ENCODE assay signal across 14 cellular contexts in genomic region chr18:64244571-64244970, GRCh38.
DNase-seq lines count a peak whose midpoint lies in the region; ATAC-seq and TF ChIP-seq lines count a peak whose summit lies in the region.
"Had no signal": no experiment of that assay in that cellular context is flagged by ENCODE, and none has a peak within 500 bp of the region (broad histone marks: within the 10 kb centered on the region; RNA-seq: fewer than 3 reads in every experiment).

No MANE protein-coding gene starts in this region.

- H3K9me3 Mint-ChIP-seq in endothelial cell (ENCODE audit: unreplicated experiment), result no peaks in the 10 kb centered on the region
- H3K9me3 Mint-ChIP-seq: activated B cell treated with CpG ODN at 0.5 μM for 24 hours had no signal

- peaks cover 1% of the 10 kb centered on the region for H3K27me3 Mint-ChIP-seq in endothelial cell (ENCODE audit: unreplicated experiment)

- no peaks in the 10 kb centered on the region for H3K36me3 Mint-ChIP-seq in endothelial cell (ENCODE audit: low read depth, unreplicated experiment)

- no peak for TF ChIP-seq CTCF in endothelial cell (IDR thresholded peaks at IDR 0.05; ENCODE audit: unreplicated experiment)
- no peak for TF ChIP-seq CTCF in foreskin keratinocyte (conservative IDR thresholded peaks at IDR 0.05)

- H3K4me3 Mint-ChIP-seq in endothelial cell (ENCODE audit: unreplicated experiment), result no peak overlapping the region
- H3K4me3 Mint-ChIP-seq: activated B cell treated with CpG ODN at 0.5 μM for 24 hours had no signal

- H3K27me3 ChIP-seq in foreskin keratinocyte, result no peaks in the 10 kb centered on the region
- H3K27me3 ChIP-seq: cardiac muscle cell, tibial artery had no signal

- H3K27ac Mint-ChIP-seq in endothelial cell (ENCODE audit: unreplicated experiment), result no peak overlapping the region
- H3K27ac Mint-ChIP-seq: activated B cell treated with CpG ODN at 0.5 μM for 24 hours had no signal

- H3K27ac ChIP-seq in foreskin keratinocyte, result no peak overlapping the region
- H3K27ac ChIP-seq: cardiac muscle cell, psoas muscle, tibial artery had no signal

- peaks cover 4% of the 10 kb centered on the region for H3K4me1 Mint-ChIP-seq in endothelial cell (ENCODE audit: unreplicated experiment)
- H3K4me1 Mint-ChIP-seq: activated B cell treated with CpG ODN at 0.5 μM for 24 hours had no signal

- no peaks in the 10 kb centered on the region for H3K4me1 ChIP-seq in foreskin keratinocyte
- H3K4me1 ChIP-seq: psoas muscle had no signal

- peak; percentile 8 to 50 for DNase-seq in NCI-H2081 (lab: John Stamatoyannopoulos, UW)
- no peak for DNase-seq in NCI-H2081 treated with DMSO at 0.1 percent for 48 hours (lab: John Stamatoyannopoulos, UW)
- peak; percentile 68 for DNase-seq in NCI-H146 treated with DMSO at 0.1 percent for 48 hours (lab: John Stamatoyannopoulos, UW; ENCODE audit: unreplicated experiment)
- DNase-seq in endothelial cell (ENCODE audit: low spot score), result peak; percentile 8
- peak; percentile 25 for DNase-seq in pons (ENCODE audit: low spot score)
- DNase-seq in NCI-H128 (lab: John Stamatoyannopoulos, UW; ENCODE audit: unreplicated experiment), result no peak
- no peak for DNase-seq in hippocampal formation (lab: John Stamatoyannopoulos, UW)
- no peak for DNase-seq in foreskin keratinocyte
- DNase-seq: activated B cell treated with CpG ODN at 0.5 μM for 24 hours, activated gamma-delta T cell, psoas muscle, tibial artery had no signal

- ATAC-seq in foreskin keratinocyte, result no peak
- ATAC-seq: Panc1, psoas muscle had no signal

Comparison
In these comparisons a context has a peak if more than half of its experiments do, and no peak if none do; other contexts are left out.
1. DNase-seq: peak in NCI-H2081 (2 of 2), NCI-H146 treated with DMSO at 0.1 percent for 48 hours (single experiment), endothelial cell (single experiment) and pons (single experiment); none in NCI-H2081 treated with DMSO at 0.1 percent for 48 hours (single experiment), NCI-H128 (single experiment), hippocampal formation (0 of 2) and foreskin keratinocyte (0 of 2).